15 cellular contexts compared by ENCODE assay signal in the genomic region with DNA sequence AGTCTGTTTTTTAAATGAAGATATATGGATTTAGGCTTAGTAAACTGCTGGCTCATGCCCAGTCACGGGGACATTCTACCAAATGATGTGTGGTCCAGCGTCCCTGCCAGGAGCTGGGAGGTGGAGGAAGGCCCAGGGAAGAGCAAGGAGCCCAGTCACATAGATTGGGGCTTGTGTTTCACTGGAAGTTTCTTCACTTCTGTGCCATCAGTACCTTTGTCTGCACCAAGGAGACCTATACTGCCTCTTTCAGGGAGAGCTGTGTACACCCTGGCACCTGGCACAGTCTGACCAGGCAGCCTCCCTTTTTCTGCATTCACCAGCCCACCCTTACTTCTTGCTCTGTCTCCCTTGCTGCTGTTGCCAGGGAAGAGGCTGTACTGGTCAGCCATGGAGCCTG. TPM values are rescaled to one million over a fixed set of nuclear protein-coding genes. Genes with fewer than 3 reads are reported as not detected.
DNase-seq lines count a peak whose midpoint lies in the region; ATAC-seq, FAIRE-seq and TF ChIP-seq lines count a peak whose summit lies in the region.
"Had no signal": no experiment of that assay in that cellular context is flagged by ENCODE, and none has a peak within 500 bp of the region (broad histone marks: within the 10 kb centered on the region; RNA-seq: fewer than 3 reads in every experiment).

No MANE protein-coding gene starts in this region.

- FAIRE-seq in GM12878 (lab: Jason Lieb, UNC) = peak; percentile 41

- H3K27ac Mint-ChIP-seq in osteocyte (ENCODE audit: unreplicated experiment) (no peak overlapping the region), Calu3 (ENCODE audit: unreplicated experiment) (no peak overlapping the region)
- H3K27ac Mint-ChIP-seq: CD8-positive, alpha-beta T cell had no signal

- H3K27ac ChIP-seq in GM12878 (ENCODE audit: control insufficient read depth, insufficient read depth) (no peak overlapping the region), stomach (peak overlapping the region in 3 of 5 donors; percentile 8 to 82 (median 76))
- H3K27ac ChIP-seq: 22Rv1 had no signal

- CTCF ChIA-PET in GM12878 (lab: Yijun Ruan, JAX) (interaction anchor here (1.2 kb wide), 2 partner anchors 15 to 29 kb away, joined by 3 read pairs; no protein-coding TSS in a partner anchor), Calu3 (lab: Charles Lee) (no interaction called here)

- no peak overlapping the region for H2AFZ ChIP-seq in GM12878 (ENCODE audit: control insufficient read depth, low read depth, low read length)

- DNase-seq in activated CD8-positive, alpha-beta memory T cell treated with anti-CD3 and anti-CD28 coated beads for 24 hours = peak; percentile 43
- DNase-seq in activated CD8-positive, alpha-beta memory T cell treated with anti-CD3 and anti-CD28 coated beads, Interleukin-2, amount 50 U/mL, for 4 hours = no peak
- no peak for DNase-seq in GM12878 (ENCODE audit: low read depth, low spot score)
- DNase-seq in osteocyte (ENCODE audit: extremely low spot score, unreplicated experiment) = peak; percentile 54
- DNase-seq in stomach = no peak
- no peak for DNase-seq in Calu3
- DNase-seq in effector CD4-positive, alpha-beta T cell = no peak
- DNase-seq: CD8-positive, alpha-beta T cell; COR-L47; DMS53; GF-D8; HCEC 1CT; HFFc6 had no signal

- TF ChIP-seq EP300 in GM12878 (IDR thresholded peaks at IDR 0.05; ENCODE audit: borderline replicate concordance in 1 of 2, control insufficient read depth in 1 of 2, low read depth in 2 of 2, low read length in 2 of 2) = no peak
- TF ChIP-seq EP300 in stomach (IDR thresholded peaks at IDR 0.05) = no peak

- H3K9me3 Mint-ChIP-seq in osteocyte (ENCODE audit: unreplicated experiment) (no peaks in the 10 kb centered on the region), Calu3 (ENCODE audit: low read depth, unreplicated experiment) (no peaks in the 10 kb centered on the region)
- H3K9me3 Mint-ChIP-seq: CD14-positive monocyte; CD8-positive, alpha-beta T cell; HFFc6 had no signal

- in situ Hi-C loops in GM12878 (cut with MboI) = no loop called here

- TF ChIP-seq CTCF in GM12878 (IDR thresholded peaks at IDR 0.05 in 2 of 3, conservative IDR thresholded peaks at IDR 0.05 in 1 of 3; ENCODE audit: control insufficient read depth in 2 of 3, extremely low read depth in 1 of 3, insufficient read depth in 1 of 3, low read depth in 3 of 3, low read length in 3 of 3) (no peak), osteocyte (IDR thresholded peaks at IDR 0.05) (no peak), stomach (IDR thresholded peaks at IDR 0.05) (no peak), Calu3 (IDR thresholded peaks at IDR 0.05; ENCODE audit: unreplicated experiment) (no peak)

- H3K4me3 ChIP-seq in GM12878 = no peak overlapping the region
- no peak overlapping the region for H3K4me3 ChIP-seq in stomach

- SMC1A ChIA-PET in GM12878 (lab: Charles Lee; ENCODE audit: uncharacterized antibody, unreplicated experiment) = interaction anchor here (0.6 to 1.0 kb wide), 2 partner anchors 10 to 74 kb away, joined by 3 to 4 read pairs; no protein-coding TSS in a partner anchor

- H3K27me3 Mint-ChIP-seq in osteocyte (ENCODE audit: unreplicated experiment) (no peaks in the 10 kb centered on the region), Calu3 (ENCODE audit: unreplicated experiment) (no peaks in the 10 kb centered on the region)

- H3K9ac ChIP-seq in GM12878 (ENCODE audit: control insufficient read depth, insufficient read depth, low read length) = no peak overlapping the region

- H3K36me3 Mint-ChIP-seq in osteocyte (ENCODE audit: unreplicated experiment) (peaks cover 26% of the 10 kb centered on the region), Calu3 (ENCODE audit: insufficient read depth, unreplicated experiment) (no peaks in the 10 kb centered on the region)

- no peak for TF ChIP-seq POLR2A in GM12878 (IDR thresholded peaks at IDR 0.05; ENCODE audit: low read depth, low read length)
- TF ChIP-seq POLR2A in stomach (IDR thresholded peaks at IDR 0.05) = no peak

- intact Hi-C loops in GM12878 (cut with micrococcal nuclease; ENCODE audit: unreplicated experiment) (no loop called here), stomach (cut with DNase I; ENCODE audit: low total_unique reads) (no loop called here), Calu3 (cut with micrococcal nuclease; ENCODE audit: unreplicated experiment) (no loop called here)

- RAD21 ChIA-PET in GM12878 (lab: Charles Lee; ENCODE audit: unreplicated experiment) = no interaction called here

- no peak for TF ChIP-seq RAD21 in GM12878 (IDR thresholded peaks at IDR 0.05; ENCODE audit: insufficient read depth, low read depth, low read length)

- H3K9me3 ChIP-seq in GM12878 (replicated peaks; ENCODE audit: control insufficient read depth, insufficient read depth, low read length) (no peaks in the 10 kb centered on the region), stomach (no peaks in the 10 kb centered on the region)

- ATAC-seq in GM12878 = no peak
- ATAC-seq: CD8-positive, alpha-beta T cell had no signal

- WGBS in GM12878 (ENCODE audit: insufficient coverage, insufficient replicate concordance, low lambda C conversion rate, missing lambda C conversion rate) = 97% methylated on average over 2 of the region's 2 CpGs
- WGBS in stomach, 5 donors = 82 to 95% (median 88%) methylated on average over 2 of the region's 2 CpGs

- H3K27me3 ChIP-seq in GM12878 (replicated peaks in 1 of 2; ENCODE audit: control insufficient read depth in 2 of 2, insufficient read depth in 2 of 2, low read length in 1 of 2) (no peaks in the 10 kb centered on the region), stomach (no peaks in the 10 kb centered on the region)

- BruUV-seq in GM12878 (replicated peaks; lab: Mats Ljungman, UMichigan) (no TSS peak), Calu3 (replicated peaks; lab: Mats Ljungman, UMichigan) (no TSS peak)

- H3K4me1 Mint-ChIP-seq in osteocyte (ENCODE audit: unreplicated experiment) (peaks cover 23% of the 10 kb centered on the region), Calu3 (ENCODE audit: low read depth, unreplicated experiment) (no peaks in the 10 kb centered on the region)
- H3K4me1 Mint-ChIP-seq: CD14-positive monocyte had no signal

- POLR2A ChIA-PET in GM12878 (lab: Charles Lee) = no interaction called here

- H3K4me1 ChIP-seq in GM12878 (ENCODE audit: control insufficient read depth, insufficient read depth, low read length) (no peaks in the 10 kb centered on the region), stomach (peaks cover 15 to 31% (median 23%) of the 10 kb centered on the region in 4 donors)

- H3K36me3 ChIP-seq in GM12878 (ENCODE audit: control insufficient read depth in 2 of 2, insufficient read depth in 2 of 2, low read length in 1 of 2) (peaks cover 0 to 1% of the 10 kb centered on the region in 2 experiments; a peak in 2 of 4 replicates), stomach (peaks cover 0 to 43% (median 27%) of the 10 kb centered on the region in 4 donors)

- H3K79me2 ChIP-seq in GM12878 (ENCODE audit: control insufficient read depth, insufficient read depth, low read length) = no peaks in the 10 kb centered on the region

- H4K20me1 ChIP-seq in GM12878 (ENCODE audit: control insufficient read depth, insufficient read depth) = no peaks in the 10 kb centered on the region

- H3K4me3 Mint-ChIP-seq in osteocyte (ENCODE audit: unreplicated experiment) (no peak overlapping the region), Calu3 (ENCODE audit: low read depth, unreplicated experiment) (no peak overlapping the region)
- H3K4me3 Mint-ChIP-seq: CD14-positive monocyte; CD8-positive, alpha-beta T cell; HFFc6 had no signal

- no peak overlapping the region for H3K4me2 ChIP-seq in GM12878 (ENCODE audit: control insufficient read depth, insufficient read depth)

TF ChIP-seq in GM12878, 131 proteins besides CTCF, POLR2A, EP300 and RAD21 (continues in another document):
- TF ChIP-seq CBX5 (IDR thresholded peaks at IDR 0.05; ENCODE audit: low read depth) (no peak), NRF1 (conservative IDR thresholded peaks at IDR 0.05; ENCODE audit: low read depth, low read length) (no peak), RELA (IDR thresholded peaks at IDR 0.05; ENCODE audit: borderline replicate concordance, partially characterized antibody) (no peak)
- TF ChIP-seq, protein P1, sequence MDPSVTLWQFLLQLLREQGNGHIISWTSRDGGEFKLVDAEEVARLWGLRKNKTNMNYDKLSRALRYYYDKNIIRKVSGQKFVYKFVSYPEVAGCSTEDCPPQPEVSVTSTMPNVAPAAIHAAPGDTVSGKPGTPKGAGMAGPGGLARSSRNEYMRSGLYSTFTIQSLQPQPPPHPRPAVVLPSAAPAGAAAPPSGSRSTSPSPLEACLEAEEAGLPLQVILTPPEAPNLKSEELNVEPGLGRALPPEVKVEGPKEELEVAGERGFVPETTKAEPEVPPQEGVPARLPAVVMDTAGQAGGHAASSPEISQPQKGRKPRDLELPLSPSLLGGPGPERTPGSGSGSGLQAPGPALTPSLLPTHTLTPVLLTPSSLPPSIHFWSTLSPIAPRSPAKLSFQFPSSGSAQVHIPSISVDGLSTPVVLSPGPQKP (IDR thresholded peaks at IDR 0.05; ENCODE audit: low read depth, low read length) = no peak

RNA-seq across cellular contexts. Expression of a gene that starts 32.6 kb away (rescaled TPM):
- 60.0 and 65.4 TPM in 2 replicates for total RNA-seq in GM12878 (2013; cell fraction: nucleolus; rRNA removed)
- total RNA-seq in GM12878 (2014; rRNA removed) (7.5 and 10.8 TPM in 2 replicates), GM12878 (2014; rRNA removed; fragmentation: Illumina TruSeq; extraction: Trizol) (6.4 and 7.6 TPM in 2 replicates), GM12878 (2021) (16.8 and 17.1 TPM in 2 replicates), osteocyte (20.8 and 21.4 TPM in 2 replicates), stomach (10 to 100 TPM; 23.7 to 76.4 (median 33.8) TPM), Calu3 (2022) (16.5 and 17.3 TPM in 2 replicates)
- 11.6 TPM for polyA plus RNA-seq in GM12878 (2011; ENCODE audit: low read depth)
- polyA plus RNA-seq in GM12878 (2011; rRNA removed) (6.4 and 7.3 TPM in 2 replicates), GM12878 (2014; fragmentation: Illumina TruSeq; extraction: Trizol) (6.5 and 6.7 TPM in 2 replicates), GM12878 (2014; fragmentation: Nextera tagmentation; extraction: Ambion mirVana) (1 to 10 TPM; 2.6 to 3.4 TPM), GM12878 (2014; rRNA removed) (7.7 and 10.7 TPM in 2 replicates), GM12878 (2016; fragmentation: Nextera tagmentation; extraction: Ambion mirVana) (10 to 100 TPM; 17.9 to 19.2 TPM), stomach (1 to 10 TPM; 4.1 to 6.4 (median 6.1) TPM)
- 5.5 and 5.6 TPM in 2 replicates for polyA plus RNA-seq in GM12878 (2011; cell fraction: cytosol; rRNA removed)
- 14.1 and 15.5 TPM in 2 replicates for polyA plus RNA-seq in GM12878 (2011; cell fraction: nucleus; rRNA removed)
- 9.2 and 15.8 TPM in 2 replicates for polyA plus RNA-seq in GM12878 (2012)
- 10.5 and 16.0 TPM in 2 replicates for polyA minus RNA-seq in GM12878 (2011; rRNA and poly(A)+ RNA removed)
- 2.0 and 3.5 TPM in 2 replicates for polyA minus RNA-seq in GM12878 (2011; cell fraction: cytosol; rRNA and poly(A)+ RNA removed)
- polyA minus RNA-seq in GM12878 (2011; cell fraction: nucleus; rRNA and poly(A)+ RNA removed) = 10.5 and 17.7 TPM in 2 replicates

Comparison
In these comparisons a context has a peak if more than half of its experiments do, and no peak if none do; other contexts are left out.
1. DNase-seq: peak in activated CD8-positive, alpha-beta memory T cell treated with anti-CD3 and anti-CD28 coated beads for 24 hours (single experiment) and osteocyte (single experiment); none in activated CD8-positive, alpha-beta memory T cell treated with anti-CD3 and anti-CD28 coated beads, Interleukin-2, amount 50 U/mL, for 4 hours (single experiment), GM12878 (single experiment), stomach (single experiment), Calu3 (single experiment) and effector CD4-positive, alpha-beta T cell (single experiment).